8 cellular contexts compared by ENCODE assay signal in genomic region chr2:19358242-19359020, GRCh38. TPM values are rescaled to one million over a fixed set of nuclear protein-coding genes. Genes with fewer than 3 reads are reported as not detected.
A peak's percentile ranks its signal among the peaks of the same experiment; 100 is the strongest.
DNase-seq lines count a peak whose midpoint lies in the region; ATAC-seq, FAIRE-seq and TF ChIP-seq lines count a peak whose summit lies in the region.

Gene OSR1 (minus strand): TSS chr2:19358623. CDS start chr2:19353805, 4,818 bp downstream.

- peak; percentile 6 to 20; a peak in 2 of 4 replicates for TF ChIP-seq RAD21 in H1 (IDR thresholded peaks at IDR 0.05 in 1 of 2, conservative IDR thresholded peaks at IDR 0.05 in 1 of 2; ENCODE audit: low read depth in 2 of 2, low read length in 2 of 2)

- H2BK5ac ChIP-seq in H1 (ENCODE audit: low read depth, low read length): no peak within 1 kb of the TSS

- CTCF ChIA-PET in H1 (lab: Charles Lee; ENCODE audit: partially characterized antibody): interaction anchor here (0.8 to 5.4 kb wide), 12 partner anchors 8 to 615 kb away, joined by 3 to 104 read pairs (median 5); no protein-coding TSS in a partner anchor

- H4K8ac ChIP-seq in H1 (ENCODE audit: extremely low read depth, insufficient read depth, low read length): peak within 1 kb of the TSS; percentile 72

- no peak within 1 kb of the TSS for H3K4ac ChIP-seq in H1 (replicated peaks; ENCODE audit: insufficient read length, low read depth, low read length)

- H3K27me3 ChIP-seq in H1 (replicated peaks in 1 of 4; ENCODE audit: control insufficient read depth in 3 of 4, extremely low read depth in 1 of 4, insufficient read depth in 3 of 4, low read length in 3 of 4): peaks cover 95 to 99% (median 97%) of the 10 kb centered on the region in 4 experiments
- no peaks in the 10 kb centered on the region for H3K27me3 ChIP-seq in aorta (ENCODE audit: control insufficient read depth in 1 of 2, insufficient read depth in 2 of 2, low read length in 1 of 2)

- H2BK120ac ChIP-seq in H1 (replicated peaks; ENCODE audit: low read depth, low read length): no peak within 1 kb of the TSS

- no peak within 1 kb of the TSS for H2AK5ac ChIP-seq in H1 (ENCODE audit: low read depth, low read length)

- no peak within 1 kb of the TSS for H2BK15ac ChIP-seq in H1 (ENCODE audit: low read length)

- no peak within 1 kb of the TSS for H3K14ac ChIP-seq in H1 (ENCODE audit: insufficient read length)

- H4K5ac ChIP-seq in H1 (ENCODE audit: insufficient read length, low read depth, low read length): no peak within 1 kb of the TSS

- H2AFZ ChIP-seq in H1 (ENCODE audit: low read length): 0 out of 2 replicates have a peak within 1 kb of the TSS, but pooled peaks have one; percentile 72

- ATAC-seq in mucosa of descending colon (peak; percentile 53), aorta (ENCODE audit: low FRiP score) (peak; percentile 79), GM18909 (IDR thresholded peaks at IDR 0.05; ENCODE audit: poor library complexity, unreplicated experiment) (no peak), HG02870 (IDR thresholded peaks at IDR 0.05; ENCODE audit: unreplicated experiment) (no peak)

- whole genome bisulfite sequencing in H1 (ENCODE audit: extremely low coverage in 1 of 2, insufficient coverage in 1 of 2, insufficient read length in 1 of 2, insufficient replicate concordance in 2 of 2, low coverage in 1 of 2, low lambda C conversion rate in 2 of 2, missing lambda C conversion rate in 1 of 2), 2 experiments: 0% methylated on average over 24 of the region's 51 CpGs; no CpG with 5 or more reads in 1 of the 2 experiments
- 0 to 1% methylated on average over 44 to 51 of the region's 51 CpGs for WGBS in aorta, 2 donors

- H3K18ac ChIP-seq in H1 (ENCODE audit: extremely low read depth, low read length): peak within 1 kb of the TSS; percentile 51

- no peak within 1 kb of the TSS for H2BK20ac ChIP-seq in H1 (ENCODE audit: low read length)

- H4K20me1 ChIP-seq in H1 (replicated peaks in 1 of 2; ENCODE audit: control insufficient read depth in 1 of 2, insufficient read depth in 2 of 2, low read length in 2 of 2): peaks cover 19 to 49% of the 10 kb centered on the region in 2 experiments

- H3K79me2 ChIP-seq in H1 (ENCODE audit: control insufficient read depth in 1 of 2, insufficient read depth in 2 of 2, low read length in 2 of 2): no peaks in the 10 kb centered on the region

- intact Hi-C loops in mucosa of descending colon (cut with DNase I, micrococcal nuclease): loop anchor here in 1 of 2 donors (10.0 kb wide), 2 partner anchors 374 to 844 kb away; no protein-coding TSS in a partner anchor
- intact Hi-C loops in aorta (cut with DNase I): loop anchor here (2.0 to 10.0 kb wide), 3 partner anchors 316 to 924 kb away; no protein-coding TSS in a partner anchor

- H3K4me3 ChIP-seq in H1 (ENCODE audit: extremely low read depth in 1 of 4, insufficient read depth in 2 of 4, low read depth in 3 of 4, low read length in 4 of 4): peak within 1 kb of the TSS; percentile 39 to 64 (median 58)
- H3K4me3 ChIP-seq in mucosa of descending colon: peak within 1 kb of the TSS; percentile 9
- H3K4me3 ChIP-seq in aorta (ENCODE audit: low read length in 2 of 2): peak within 1 kb of the TSS; percentile 88 to 99

- TF ChIP-seq CTCF in H1 (IDR thresholded peaks at IDR 0.05; ENCODE audit: control extremely low read depth in 1 of 3, insufficient read depth in 1 of 3, low read depth in 1 of 3, low read length in 3 of 3) (peak in 1 of 3 experiments; percentile 3; a peak in 1 of 4 replicates), mucosa of descending colon (IDR thresholded peaks at IDR 0.05) (no peak)

- H3K23ac ChIP-seq in H1 (ENCODE audit: insufficient read length): no peak within 1 kb of the TSS

- H3K9ac ChIP-seq in H1 (replicated peaks in 1 of 4; ENCODE audit: extremely low read depth in 1 of 4, low read depth in 3 of 4, low read length in 3 of 4): no peak within 1 kb of the TSS

- FAIRE-seq in H1 (lab: Jason Lieb, UNC): no peak

- POLR2A ChIA-PET in H1 (lab: Charles Lee; ENCODE audit: partially characterized antibody): interaction anchor here (2.2 kb wide), 1 partner anchor 9 kb away, joined by 6 read pairs; no protein-coding TSS in a partner anchor

- DNase-seq in activated T-cell treated with anti-CD3 and anti-CD28 coated beads, Interleukin-2, amount 50 U/mL, for 1 hour: peak; percentile 47
- DNase-seq in activated T-cell treated with anti-CD3 and anti-CD28 coated beads for 4 hours (no peak), RPMI7951 (ENCODE audit: low read depth) (peak; percentile 62), H1 (ENCODE audit: low read depth in 1 of 2, low spot score in 2 of 2) (peak in 1 of 2 experiments; percentile 84), mucosa of descending colon (peak; percentile 50 to 69 (median 66)), aorta (peak; percentile 88 to 92)

- H3K79me1 ChIP-seq in H1 (ENCODE audit: low read depth, low read length): no peaks in the 10 kb centered on the region

- peak in 1 of 2 experiments; percentile 46; a peak in 1 of 3 replicates for TF ChIP-seq POLR2A in H1 (IDR thresholded peaks at IDR 0.05; ENCODE audit: control extremely low read depth in 1 of 2, low read depth in 2 of 2, low read length in 2 of 2)

- H3K23me2 ChIP-seq in H1 (ENCODE audit: low read depth, low read length): peaks cover 6% of the 10 kb centered on the region; the same call in 1 of the 2 replicates

- H2BK12ac ChIP-seq in H1 (ENCODE audit: low read depth, low read length): peak within 1 kb of the TSS; percentile 60; the same call in 1 of the 2 replicates

- TF ChIP-seq EP300 in H1 (IDR thresholded peaks at IDR 0.05; ENCODE audit: borderline replicate concordance in 1 of 2, low read depth in 2 of 2, low read length in 2 of 2): no peak

- H3K4me1 ChIP-seq in H1 (replicated peaks in 1 of 4; ENCODE audit: control insufficient read depth in 3 of 4, insufficient read depth in 4 of 4, low read length in 3 of 4): peaks cover 9 to 49% (median 22%) of the 10 kb centered on the region in 4 experiments
- peaks cover 10% of the 10 kb centered on the region for H3K4me1 ChIP-seq in mucosa of descending colon (ENCODE audit: low read depth)
- H3K4me1 ChIP-seq in aorta (ENCODE audit: control insufficient read depth in 1 of 2, insufficient read depth in 2 of 2, low read length in 2 of 2): peaks cover 0 to 2% of the 10 kb centered on the region in 2 donors

- peak within 1 kb of the TSS; percentile 90 to 99 for H3K4me2 ChIP-seq in H1 (ENCODE audit: insufficient read depth in 1 of 2, low read depth in 2 of 2, low read length in 2 of 2)

- H3K9me3 ChIP-seq in H1 (ENCODE audit: insufficient read depth in 2 of 2, low read depth in 1 of 2, low read length in 1 of 2) (no peaks in the 10 kb centered on the region), mucosa of descending colon (no peaks in the 10 kb centered on the region), aorta (ENCODE audit: control insufficient read depth, low read length) (no peaks in the 10 kb centered on the region)

- H3K56ac ChIP-seq in H1 (replicated peaks; ENCODE audit: insufficient read length, low read depth, low read length): no peak within 1 kb of the TSS

- 0 out of 8 replicates have a peak, but pooled peaks cover 0 to 6% (median 0%) of the 10 kb centered on the region in 4 experiments for H3K36me3 ChIP-seq in H1 (ENCODE audit: control insufficient read depth in 2 of 4, insufficient read depth in 4 of 4, low read length in 3 of 4)
- H3K36me3 ChIP-seq in mucosa of descending colon (ENCODE audit: low read depth): no peaks in the 10 kb centered on the region
- H3K36me3 ChIP-seq in aorta (ENCODE audit: control insufficient read depth in 1 of 2, insufficient read depth in 2 of 2, low read length in 1 of 2): no peaks in the 10 kb centered on the region

- peak within 1 kb of the TSS; percentile 22 for H4K91ac ChIP-seq in H1 (replicated peaks; ENCODE audit: insufficient read length, low read length)

- H3K27ac ChIP-seq in H1 (ENCODE audit: low read depth, low read length) (no peak within 1 kb of the TSS), aorta (ENCODE audit: low read depth in 1 of 2, low read length in 2 of 2) (peak within 1 kb of the TSS; percentile 91 to 92)

TF ChIP-seq in H1, 55 proteins besides CTCF, POLR2A, EP300 and RAD21 (continues in another document):
- TF ChIP-seq TBP (IDR thresholded peaks at IDR 0.05; ENCODE audit: low read depth, low read length) (peak; percentile 56), TCF12 (IDR thresholded peaks at IDR 0.05; ENCODE audit: low read depth, low read length) (no peak), ASH2L (IDR thresholded peaks at IDR 0.05; ENCODE audit: low read length) (peak; percentile 49), NRF1 (IDR thresholded peaks at IDR 0.05; ENCODE audit: low read depth, low read length) (peak; percentile 53), RBBP5 (IDR thresholded peaks at IDR 0.05; ENCODE audit: borderline replicate concordance, low read depth, low read length) (peak; percentile 41; the same call in 1 of the 2 replicates), KDM4A (IDR thresholded peaks at IDR 0.05; ENCODE audit: low read depth, low read length, severe bottlenecking) (peak; percentile 28), JUN (IDR thresholded peaks at IDR 0.05; ENCODE audit: low read depth, low read length) (no peak), CBX8 (IDR thresholded peaks at IDR 0.05; ENCODE audit: borderline replicate concordance, low read depth, low read length) (no peak), MAX (IDR thresholded peaks at IDR 0.05) (peak; percentile 4; the same call in 1 of the 2 replicates), EZH2 (IDR thresholded peaks at IDR 0.05; ENCODE audit: low read depth, low read length, severe bottlenecking) (no peak)

RNA-seq across cellular contexts. Expression of gene OSR1, which starts in this region (rescaled TPM):
- total RNA-seq in RPMI7951 (2014; rRNA removed; shearing (Covaris generic)): 3.6 and 3.8 TPM in 2 replicates
- 0.22 TPM in 1 of 2 replicates, not detected in the other for total RNA-seq in H1 (2021; fragmentation: NEBNext Ultra II Directional; extraction: Animal tissue kit (Norgen Biotek cat#: 25700))
- polyA plus RNA-seq in H1 (2011; rRNA removed) (0.05 TPM in 2 replicates), aorta (10 to 100 TPM; 13.1 to 55.1 TPM)
- polyA plus RNA-seq in H1 (2011; cell fraction: cytosol; rRNA removed): not detected
- polyA plus RNA-seq in H1 (2011; cell fraction: nucleus; rRNA removed): 0.09 TPM
- polyA plus RNA-seq in H1 (2012, experiment 1 of 2): not detected in 4 replicates
- polyA plus RNA-seq in H1 (2012, experiment 2 of 2): 0.13 TPM
- polyA plus RNA-seq in H1 (2013, experiment 1 of 2): 0.06 TPM
- 0.04 TPM for polyA plus RNA-seq in H1 (2013, experiment 2 of 2)
- polyA minus RNA-seq in H1 (2011; rRNA and poly(A)+ RNA removed): 0.06 TPM in 1 of 2 replicates, not detected in the other
- not detected for polyA minus RNA-seq in H1 (2011; cell fraction: cytosol; rRNA and poly(A)+ RNA removed)
- 0.10 TPM for polyA minus RNA-seq in H1 (2011; cell fraction: nucleus; rRNA and poly(A)+ RNA removed)
- total RNA-seq in mucosa of descending colon (10 to 100 TPM in 1 of 3 donors, 1 to 10 TPM in 1, under 1 TPM in 1; 0.69 to 15.8 (median 8.1) TPM), aorta (10 to 100 TPM; 48.6 to 79.1 TPM)

Comparison
In these comparisons a context has a peak if more than half of its experiments do, and no peak if none do; other contexts are left out.
1. RNA of gene OSR1 (polyA plus RNA-seq): 13.1 to 55.1 TPM in aorta; 0.04 to 0.13 TPM in H1; every median in the first group is over 10 times any median in the second.
2. H3K4me3 ChIP-seq: peak in every context shown above with its lines; median percentile 94 in aorta; 58 in H1; 9 in mucosa of descending colon.
3. ATAC-seq: peak in mucosa of descending colon (single experiment) and aorta (single experiment); none in GM18909 (single experiment) and HG02870 (single experiment).